ENCODE assay signal across 12 cellular contexts in genomic region chr5:143101134-143101533, GRCh38.
DNase-seq lines count a peak whose midpoint lies in the region; ATAC-seq and TF ChIP-seq lines count a peak whose summit lies in the region.
"Had no signal": no experiment of that assay in that cellular context is flagged by ENCODE, and none has a peak within 500 bp of the region (broad histone marks: within the 10 kb centered on the region; RNA-seq: fewer than 3 reads in every experiment).

No MANE protein-coding gene starts in this region.

- intact Hi-C loops in activated naive CD4-positive, alpha-beta T cell treated with anti-CD3 and anti-CD28 coated beads for 36 hours (cut with micrococcal nuclease): loop anchor here (1.0 to 5.0 kb wide), 4 partner anchors 18 to 1086 kb away; no protein-coding TSS in a partner anchor
- intact Hi-C loops in gastrocnemius medialis (cut with DNase I; ENCODE audit: low total_unique reads): loop anchor here (10.0 kb wide), 1 partner anchor 176 kb away; no protein-coding TSS in a partner anchor

- CTCF ChIA-PET in activated naive CD4-positive, alpha-beta T cell treated with anti-CD3 and anti-CD28 coated beads for 36 hours (lab: Charles Lee): interaction anchor here (0.6 to 1.1 kb wide), 2 partner anchors 11 to 300 kb away, joined by 3 read pairs; no protein-coding TSS in a partner anchor

- peaks cover 25% of the 10 kb centered on the region for H3K4me1 Mint-ChIP-seq in activated naive CD4-positive, alpha-beta T cell treated with anti-CD3 and anti-CD28 coated beads for 36 hours (ENCODE audit: low read depth)

- H3K27ac Mint-ChIP-seq in activated naive CD4-positive, alpha-beta T cell treated with anti-CD3 and anti-CD28 coated beads for 36 hours: peak overlapping the region; percentile 81
- H3K27ac Mint-ChIP-seq: GM23338 had no signal

- H3K27ac ChIP-seq in gastrocnemius medialis: no peak overlapping the region
- H3K27ac ChIP-seq in right atrium auricular region: no peak overlapping the region

- DNase-seq in activated naive CD4-positive, alpha-beta T cell treated with anti-CD3 and anti-CD28 coated beads for 36 hours: peak; percentile 22
- DNase-seq in activated naive CD4-positive, alpha-beta T cell (lab: John Stamatoyannopoulos, UW): no peak
- no peak for DNase-seq in stimulated activated naive CD8-positive, alpha-beta T cell treated with anti-CD3 and anti-CD28 coated beads, Interleukin-15, Interleukin-2, amounts not matched to agents 100 U/mL and 50 U/mL, for 24 hours
- DNase-seq in AG08395 (ENCODE audit: low spot score) (no peak), gastrocnemius medialis (no peak), right atrium auricular region (ENCODE audit: low spot score) (no peak)
- DNase-seq: SHP77 treated with DMSO at 0.1 percent for 48 hours had no signal

- no peaks in the 10 kb centered on the region for H3K27me3 Mint-ChIP-seq in activated naive CD4-positive, alpha-beta T cell treated with anti-CD3 and anti-CD28 coated beads for 36 hours (ENCODE audit: low read depth)

- H3K27me3 ChIP-seq in gastrocnemius medialis (no peaks in the 10 kb centered on the region), right atrium auricular region (no peaks in the 10 kb centered on the region)
- H3K27me3 ChIP-seq: suprapubic skin had no signal

- TF ChIP-seq CTCF in gastrocnemius medialis (IDR thresholded peaks at IDR 0.05 in 4 of 5, conservative IDR thresholded peaks at IDR 0.05 in 1 of 5) (no peak), right atrium auricular region (IDR thresholded peaks at IDR 0.05) (no peak)

- in situ Hi-C loops in gastrocnemius medialis (cut with MboI; ENCODE audit: low sequenced_read_pairs in 4 of 4): loop anchor here in 1 of 4 donors (25.0 kb wide), 1 partner anchor 736 kb away; no protein-coding TSS in a partner anchor

- peak overlapping the region; percentile 31 for H3K4me3 Mint-ChIP-seq in activated naive CD4-positive, alpha-beta T cell treated with anti-CD3 and anti-CD28 coated beads for 36 hours
- H3K4me3 Mint-ChIP-seq: GM23338 had no signal

- ATAC-seq in GM21723 (IDR thresholded peaks at IDR 0.05; ENCODE audit: unreplicated experiment) (peak; percentile 93), HG03520 (IDR thresholded peaks at IDR 0.05; ENCODE audit: unreplicated experiment) (peak; percentile 87), gastrocnemius medialis (no peak)
- peak; percentile 63 for ATAC-seq in stimulated activated naive CD8-positive, alpha-beta T cell treated with anti-CD3 and anti-CD28 coated beads, Interleukin-15, Interleukin-2, amounts not matched to agents 100 U/mL and 50 U/mL, for 24 hours
- ATAC-seq: GM23338 had no signal

- H3K36me3 ChIP-seq in gastrocnemius medialis: no peaks in the 10 kb centered on the region
- H3K36me3 ChIP-seq in right atrium auricular region: no peaks in the 10 kb centered on the region
- H3K36me3 ChIP-seq: suprapubic skin had no signal

- H3K9me3 Mint-ChIP-seq in activated naive CD4-positive, alpha-beta T cell treated with anti-CD3 and anti-CD28 coated beads for 36 hours: no peaks in the 10 kb centered on the region
- H3K9me3 Mint-ChIP-seq: GM23338 had no signal

- no peak for TF ChIP-seq POLR2A in gastrocnemius medialis (IDR thresholded peaks at IDR 0.05)

- no peak overlapping the region for H3K4me3 ChIP-seq in gastrocnemius medialis
- H3K4me3 ChIP-seq in right atrium auricular region: no peak overlapping the region
- H3K4me3 ChIP-seq: GM23338, lung, suprapubic skin had no signal

- H3K4me1 ChIP-seq in gastrocnemius medialis (peaks cover 3 to 24% of the 10 kb centered on the region in 2 donors), right atrium auricular region (peaks cover 0 to 22% of the 10 kb centered on the region in 2 donors)

- H3K9me3 ChIP-seq in gastrocnemius medialis: no peaks in the 10 kb centered on the region
- H3K9me3 ChIP-seq in right atrium auricular region: no peaks in the 10 kb centered on the region
- H3K9me3 ChIP-seq: suprapubic skin had no signal

- H3K36me3 Mint-ChIP-seq in activated naive CD4-positive, alpha-beta T cell treated with anti-CD3 and anti-CD28 coated beads for 36 hours (ENCODE audit: low read depth): peaks cover 4% of the 10 kb centered on the region

Comparison
In these comparisons a context has a peak if more than half of its experiments do, and no peak if none do; other contexts are left out.
1. ATAC-seq: peak in GM21723 (single experiment), HG03520 (single experiment) and stimulated activated naive CD8-positive, alpha-beta T cell treated with anti-CD3 and anti-CD28 coated beads, Interleukin-15, Interleukin-2, amounts not matched to agents 100 U/mL and 50 U/mL, for 24 hours (single experiment); none in gastrocnemius medialis (0 of 2).